28 cellular contexts compared by ENCODE assay signal in the genomic region with DNA sequence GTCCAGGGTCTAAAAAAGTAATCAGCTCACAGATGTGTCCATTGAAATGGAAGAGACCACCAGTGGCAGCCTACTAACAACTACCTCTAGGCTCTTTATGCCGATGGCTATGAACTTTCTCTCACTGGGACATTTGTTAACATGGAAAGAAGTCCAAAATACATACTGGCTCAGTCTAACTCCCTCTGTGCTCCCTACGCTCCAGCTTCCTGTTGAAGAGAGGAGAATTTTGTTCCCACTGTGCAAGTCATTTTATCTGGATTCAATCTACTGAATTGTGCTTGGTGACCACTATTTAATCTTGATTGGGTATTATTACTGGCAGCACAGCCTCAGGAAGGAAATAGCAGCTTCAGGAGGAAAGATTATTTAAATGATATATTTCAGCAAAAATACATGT.
DNase-seq lines count a peak whose midpoint lies in the region; ATAC-seq, FAIRE-seq and TF ChIP-seq lines count a peak whose summit lies in the region.
"Had no signal": no experiment of that assay in that cellular context is flagged by ENCODE, and none has a peak within 500 bp of the region (broad histone marks: within the 10 kb centered on the region; RNA-seq: fewer than 3 reads in every experiment).

No MANE protein-coding gene starts in this region.

- H3K79me2 ChIP-seq in endothelial cell of umbilical vein (ENCODE audit: control insufficient read depth, insufficient read depth, low read length), result no peaks in the 10 kb centered on the region

- H3K4me1 ChIP-seq in heart right ventricle, result peaks cover 0 to 32% (median 8%) of the 10 kb centered on the region in 9 donors
- H3K4me1 ChIP-seq in BLaER1, result peaks cover 11% of the 10 kb centered on the region
- peaks cover 0 to 10% (median 8%) of the 10 kb centered on the region in 10 experiments; a peak in 13 of 20 replicates for H3K4me1 ChIP-seq in BLaER1 treated with 17β-estradiol and CSF1 and Interleukin-3, amounts not matched to agents 10 nM and 100 nM
- no peaks in the 10 kb centered on the region for H3K4me1 ChIP-seq in endothelial cell of umbilical vein (ENCODE audit: control insufficient read depth, extremely low read depth, insufficient read depth, low read length)
- H3K4me1 ChIP-seq: BE2C had no signal

- H3K4me3 Mint-ChIP-seq in T-cell, result no peak overlapping the region
- H3K4me3 Mint-ChIP-seq: CD14-positive monocyte; CD4-positive, CD25-positive, alpha-beta regulatory T cell had no signal

- peak; percentile 8 for FAIRE-seq in endothelial cell of umbilical vein (lab: Jason Lieb, UNC)
- FAIRE-seq: A204.1, GM12878, GM12892, GM18507 had no signal

- ATAC-seq in heart right ventricle (peak in 5 of 8 donors; percentile 9 to 51 (median 20)), left cardiac atrium (no peak), GM21515 (IDR thresholded peaks at IDR 0.05; ENCODE audit: unreplicated experiment) (no peak), T-cell (replicated peaks in 1 of 4) (no peak)
- ATAC-seq: GM12878 had no signal

- DNase-seq in heart right ventricle (no peak), left cardiac atrium (no peak), endothelial cell of umbilical vein (ENCODE audit: low read depth, low spot score) (no peak), T-cell (no peak), T-helper 9 cell (no peak)
- DNase-seq: 8988T; ACHN; BE2C; C1 segment of cervical spinal cord; CD4-positive, CD25-positive, alpha-beta regulatory T cell; COR-L47; DMS 273 treated with DMSO at 0.1 percent for 48 hours; DMS153; DMS53; DMS79; DND-41; EL; GDM1 had no signal

- peak overlapping the region; percentile 19 for H3K4me2 ChIP-seq in BLaER1
- peak overlapping the region in 8 of 11 experiments; percentile 9 to 56 (median 37); a peak in 10 of 22 replicates for H3K4me2 ChIP-seq in BLaER1 treated with 17β-estradiol and CSF1 and Interleukin-3, amounts not matched to agents 10 nM and 100 nM
- no peak overlapping the region for H3K4me2 ChIP-seq in endothelial cell of umbilical vein (ENCODE audit: insufficient read depth, low read length)

- TF ChIP-seq CTCF in heart right ventricle (IDR thresholded peaks at IDR 0.05) (no peak), endothelial cell of umbilical vein (IDR thresholded peaks at IDR 0.05; ENCODE audit: extremely low read depth in 1 of 2, insufficient read depth in 1 of 2, low read depth in 1 of 2, low read length in 2 of 2) (no peak)

- intact Hi-C loops in heart right ventricle (cut with DNase I) (loop anchor here in 2 of 10 donors (10.0 kb wide), 3 partner anchors 132 to 438 kb away; partner anchors contain the start of gene ARGLU1 (in 1 of the 2)), left cardiac atrium (cut with DNase I) (no loop called here), endothelial cell of umbilical vein (cut with micrococcal nuclease) (no loop called here)

- TF ChIP-seq POLR2A in endothelial cell of umbilical vein (IDR thresholded peaks at IDR 0.05; ENCODE audit: low read depth, low read length), result no peak

- no peaks in the 10 kb centered on the region for H3K9me1 ChIP-seq in endothelial cell of umbilical vein (replicated peaks; ENCODE audit: control insufficient read depth, extremely low read depth, insufficient read depth, low read length)

- no peaks in the 10 kb centered on the region for H3K9me3 Mint-ChIP-seq in T-cell
- H3K9me3 Mint-ChIP-seq: CD4-positive, alpha-beta memory T cell; CD4-positive, CD25-positive, alpha-beta regulatory T cell had no signal

- H3K27ac ChIP-seq in heart right ventricle (peak overlapping the region in 7 of 10 donors; percentile 20 to 79 (median 61)), BLaER1 (no peak overlapping the region), endothelial cell of umbilical vein (ENCODE audit: insufficient read depth, low read depth, low read length) (no peak overlapping the region)
- no peak overlapping the region for H3K27ac ChIP-seq in BLaER1 treated with 17β-estradiol and CSF1 and Interleukin-3, amounts not matched to agents 10 nM and 100 nM

- no peaks in the 10 kb centered on the region for H3K36me3 Mint-ChIP-seq in T-cell
- H3K36me3 Mint-ChIP-seq: CD14-positive monocyte; CD4-positive, alpha-beta memory T cell; CD4-positive, CD25-positive, alpha-beta regulatory T cell; CD8-positive, alpha-beta memory T cell had no signal

- H3K27ac Mint-ChIP-seq in T-cell, result no peak overlapping the region
- H3K27ac Mint-ChIP-seq: CD14-positive monocyte; CD4-positive, CD25-positive, alpha-beta regulatory T cell; CD8-positive, alpha-beta memory T cell had no signal

- no peaks in the 10 kb centered on the region for H3K9me3 ChIP-seq in heart right ventricle
- H3K9me3 ChIP-seq in BLaER1, result 0 out of 2 replicates have a peak, but pooled peaks cover 4% of the 10 kb centered on the region
- H3K9me3 ChIP-seq in BLaER1 treated with 17β-estradiol and CSF1 and Interleukin-3, amounts not matched to agents 10 nM and 100 nM (replicated peaks in 1 of 11), result peaks cover 0 to 6% (median 0%) of the 10 kb centered on the region in 11 experiments; a peak in 1 of 22 replicates
- no peaks in the 10 kb centered on the region for H3K9me3 ChIP-seq in endothelial cell of umbilical vein (replicated peaks; ENCODE audit: control insufficient read depth, insufficient read depth, low read length)
- H3K9me3 ChIP-seq: BE2C had no signal

- WGBS in heart right ventricle, 2 donors, result 62 to 66% methylated on average over 2 of the region's 2 CpGs

- dilution Hi-C loops in endothelial cell of umbilical vein (cut with MboI; ENCODE audit: extremely low pct_ligation_motif_present, low sequenced_read_pairs), result no loop called here

- CTCF ChIA-PET in endothelial cell of umbilical vein (lab: Charles Lee) (no interaction called here), T-cell (lab: Charles Lee) (no interaction called here)

- no peaks in the 10 kb centered on the region for H3K4me1 Mint-ChIP-seq in T-cell
- H3K4me1 Mint-ChIP-seq: CD14-positive monocyte; CD4-positive, CD25-positive, alpha-beta regulatory T cell; CD8-positive, alpha-beta memory T cell had no signal

- H3K4me3 ChIP-seq in heart right ventricle, result no peak overlapping the region
- H3K4me3 ChIP-seq in BLaER1, result no peak overlapping the region
- no peak overlapping the region for H3K4me3 ChIP-seq in BLaER1 treated with 17β-estradiol and CSF1 and Interleukin-3, amounts not matched to agents 10 nM and 100 nM
- no peak overlapping the region for H3K4me3 ChIP-seq in endothelial cell of umbilical vein (replicated peaks in 1 of 3; ENCODE audit: insufficient read depth in 1 of 3, low read depth in 1 of 3, low read length in 3 of 3)
- H3K4me3 ChIP-seq: GM12878 had no signal

- H2AFZ ChIP-seq in endothelial cell of umbilical vein (ENCODE audit: low read depth, low read length), result no peak overlapping the region

- POLR2A ChIA-PET in endothelial cell of umbilical vein (lab: Charles Lee), result no interaction called here
- POLR2A ChIA-PET in T-cell (lab: Charles Lee), result no interaction called here

- H3K36me3 ChIP-seq in heart right ventricle (no peaks in the 10 kb centered on the region), BLaER1 (no peaks in the 10 kb centered on the region), endothelial cell of umbilical vein (ENCODE audit: control insufficient read depth in 2 of 2, extremely low read depth in 1 of 2, insufficient read depth in 2 of 2, low read length in 2 of 2) (no peaks in the 10 kb centered on the region)
- H3K36me3 ChIP-seq in BLaER1 treated with 17β-estradiol and CSF1 and Interleukin-3, amounts not matched to agents 10 nM and 100 nM, result no peaks in the 10 kb centered on the region
- H3K36me3 ChIP-seq: BE2C had no signal

- no peak overlapping the region for H3K9ac ChIP-seq in BLaER1
- H3K9ac ChIP-seq in BLaER1 treated with 17β-estradiol and CSF1 and Interleukin-3, amounts not matched to agents 10 nM and 100 nM, result no peak overlapping the region
- H3K9ac ChIP-seq in endothelial cell of umbilical vein (replicated peaks; ENCODE audit: extremely low read depth, insufficient read depth, low read length), result no peak overlapping the region

- no peaks in the 10 kb centered on the region for H3K27me3 Mint-ChIP-seq in T-cell
- H3K27me3 Mint-ChIP-seq: CD4-positive, alpha-beta memory T cell; CD4-positive, CD25-positive, alpha-beta regulatory T cell; CD8-positive, alpha-beta memory T cell had no signal

- no peaks in the 10 kb centered on the region for H4K20me1 ChIP-seq in BLaER1
- no peaks in the 10 kb centered on the region for H4K20me1 ChIP-seq in BLaER1 treated with 17β-estradiol and CSF1 and Interleukin-3, amounts not matched to agents 10 nM and 100 nM
- no peaks in the 10 kb centered on the region for H4K20me1 ChIP-seq in endothelial cell of umbilical vein (replicated peaks; ENCODE audit: control insufficient read depth, extremely low read depth, insufficient read depth, low read length)

- no TSS peak for BruUV-seq in endothelial cell of umbilical vein (replicated peaks; lab: Mats Ljungman, UMichigan)

- H3K27me3 ChIP-seq in heart right ventricle (no peaks in the 10 kb centered on the region), BLaER1 (no peaks in the 10 kb centered on the region), endothelial cell of umbilical vein (ENCODE audit: control insufficient read depth in 2 of 2, insufficient read depth in 2 of 2, low read length in 2 of 2) (no peaks in the 10 kb centered on the region)
- H3K27me3 ChIP-seq in BLaER1 treated with 17β-estradiol and CSF1 and Interleukin-3, amounts not matched to agents 10 nM and 100 nM, result no peaks in the 10 kb centered on the region

TF ChIP-seq in endothelial cell of umbilical vein, 7 proteins besides CTCF, POLR2A, EP300 and RAD21:
- TF ChIP-seq JUN (IDR thresholded peaks at IDR 0.05; ENCODE audit: borderline replicate concordance, insufficient read depth, insufficient read length, low read depth) (no peak), FOS (IDR thresholded peaks at IDR 0.05; ENCODE audit: borderline replicate concordance, insufficient read depth, low read length) (no peak), EZH2 (IDR thresholded peaks at IDR 0.05; ENCODE audit: borderline replicate concordance, low read depth, low read length, severe bottlenecking) (no peak), MYC (IDR thresholded peaks at IDR 0.05; ENCODE audit: low read depth, low read length) (no peak), POLR2AphosphoS5 (IDR thresholded peaks at IDR 0.05; ENCODE audit: insufficient read depth, low read depth, low read length) (no peak)

Comparison
In these comparisons a context has a peak if more than half of its experiments do, and no peak if none do; other contexts are left out.
1. ATAC-seq: peak in heart right ventricle (5 of 8); none in left cardiac atrium (0 of 2), GM21515 (single experiment) and T-cell (0 of 4).
2. H3K27ac ChIP-seq: peak in heart right ventricle (7 of 10); none in BLaER1 (single experiment), BLaER1 treated with 17β-estradiol and CSF1 and Interleukin-3, amounts not matched to agents 10 nM and 100 nM (0 of 11) and endothelial cell of umbilical vein (single experiment).